ENCODE assay signal across 8 cellular contexts in genomic region chr21:15221799-15222386, GRCh38.
DNase-seq lines count a peak whose midpoint lies in the region; ATAC-seq lines count a peak whose summit lies in the region.

No MANE protein-coding gene starts in this region.

- H3K4me3 Mint-ChIP-seq in T-helper 17 cell: no peak overlapping the region

- H3K27ac Mint-ChIP-seq in T-helper 17 cell: no peak overlapping the region

- peak; percentile 60 for ATAC-seq in HG02623 (IDR thresholded peaks at IDR 0.05; ENCODE audit: unreplicated experiment)
- peak; percentile 36 for ATAC-seq in T-helper 17 cell
- no peak for ATAC-seq in HG02798 (IDR thresholded peaks at IDR 0.05; ENCODE audit: poor library complexity, unreplicated experiment)
- ATAC-seq in HG03159 (IDR thresholded peaks at IDR 0.05; ENCODE audit: unreplicated experiment): no peak

- DNase-seq in A172 (ENCODE audit: low spot score) (peak; percentile 60), T-helper 17 cell (no peak), iPS DF 19.7 (ENCODE audit: low read depth, low spot score) (peak; percentile 87), COR-L47 (lab: John Stamatoyannopoulos, UW) (no peak), NCI-H1694 (lab: John Stamatoyannopoulos, UW) (no peak)

- H3K9me3 ChIP-seq in T-helper 17 cell (ENCODE audit: control insufficient read depth, low read length, poor library complexity, severe bottlenecking): no peaks in the 10 kb centered on the region

- peaks cover 3% of the 10 kb centered on the region for H3K36me3 Mint-ChIP-seq in T-helper 17 cell (ENCODE audit: low read depth)

- peaks cover 3% of the 10 kb centered on the region for H3K4me1 Mint-ChIP-seq in T-helper 17 cell

- no peaks in the 10 kb centered on the region for H3K27me3 Mint-ChIP-seq in T-helper 17 cell

Comparison
In these comparisons a context has a peak if more than half of its experiments do, and no peak if none do; other contexts are left out.
1. DNase-seq: peak in A172 (single experiment) and iPS DF 19.7 (single experiment); none in T-helper 17 cell (0 of 3), COR-L47 (single experiment) and NCI-H1694 (single experiment).
2. ATAC-seq: peak in HG02623 (single experiment) and T-helper 17 cell (single experiment); none in HG02798 (single experiment) and HG03159 (single experiment).